ENCODE assay signal across 8 cellular contexts in the genomic region with DNA sequence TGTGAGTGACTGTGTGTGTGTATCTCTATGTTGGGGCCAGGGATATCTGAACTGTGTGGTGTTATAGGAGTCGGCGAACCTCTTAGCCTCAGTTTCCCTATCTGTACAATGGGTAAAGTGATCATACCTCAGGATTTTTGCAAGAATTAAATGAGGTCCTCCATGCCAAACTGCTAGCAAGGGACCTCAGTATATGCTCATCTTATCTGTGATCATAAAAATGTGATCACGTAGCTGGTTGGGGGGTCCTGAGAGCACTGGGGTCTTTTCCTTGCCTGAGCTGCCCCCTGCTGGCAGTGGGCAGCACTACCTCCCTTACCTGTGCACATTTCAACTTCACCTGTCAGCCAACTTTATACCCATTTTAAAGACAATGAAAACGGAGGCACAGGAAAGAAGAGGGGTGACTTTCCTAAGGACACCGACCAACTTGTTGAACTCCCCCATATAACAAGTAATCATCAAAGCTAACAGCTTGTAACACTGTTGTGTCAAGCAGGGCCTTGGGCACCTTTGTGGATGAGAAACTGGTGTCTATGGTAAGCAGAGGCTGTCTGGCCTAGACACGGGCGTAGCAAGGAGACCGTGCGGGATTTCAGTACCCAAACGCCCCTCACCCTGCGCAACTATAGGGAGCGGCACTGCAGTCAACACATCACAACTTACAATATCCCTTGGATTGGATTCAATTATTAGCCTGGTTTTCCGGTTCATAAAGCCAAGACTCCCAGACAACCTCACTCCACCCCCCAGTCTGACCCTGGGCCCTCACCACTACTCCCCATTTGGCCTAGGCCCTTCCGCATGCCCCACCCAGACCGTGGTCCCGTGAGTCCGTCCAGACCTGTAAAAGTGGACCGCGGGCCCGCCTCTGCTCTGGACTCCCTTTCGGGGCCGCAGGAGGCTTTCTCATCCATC. TPM values are rescaled to one million over a fixed set of nuclear protein-coding genes. Genes with fewer than 3 reads are reported as not detected.
DNase-seq lines count a peak whose midpoint lies in the region; ATAC-seq, FAIRE-seq and TF ChIP-seq lines count a peak whose summit lies in the region.

No MANE protein-coding gene starts in this region.

- peak overlapping the region; percentile 78 for H3K4me3 ChIP-seq in HL-60 (replicated peaks; ENCODE audit: insufficient read depth, low read length)
- H3K4me3 ChIP-seq in dorsolateral prefrontal cortex = peak overlapping the region; percentile 55 to 98 (median 82)
- H3K4me3 ChIP-seq in tibial artery = peak overlapping the region; percentile 67 to 77

- ATAC-seq in HG02840 (IDR thresholded peaks at IDR 0.05; ENCODE audit: low FRiP score, unreplicated experiment) = no peak

- no peak for FAIRE-seq in D721Med (lab: Jason Lieb, UNC)

- H3K27me3 ChIP-seq in HL-60 (ENCODE audit: insufficient read depth, poor library complexity, severe bottlenecking) (no peaks in the 10 kb centered on the region), dorsolateral prefrontal cortex (no peaks in the 10 kb centered on the region), tibial artery (no peaks in the 10 kb centered on the region)

- H3K27ac ChIP-seq in HL-60 (replicated peaks) = peak overlapping the region; percentile 87
- H3K27ac ChIP-seq in dorsolateral prefrontal cortex = peak overlapping the region in 56 of 59 donors; percentile 4 to 95 (median 83)
- peak overlapping the region; percentile 84 to 97 for H3K27ac ChIP-seq in tibial artery

- DNase-seq in D721Med (ENCODE audit: insufficient read length, low spot score) = no peak
- no peak for DNase-seq in HL-60 (ENCODE audit: low read depth in 1 of 2, low spot score in 1 of 2)
- DNase-seq in SW480 (ENCODE audit: low spot score) = peak; percentile 36
- no peak for DNase-seq in dorsolateral prefrontal cortex
- DNase-seq in medulla oblongata (ENCODE audit: extremely low spot score) = peak; percentile 18
- DNase-seq in tibial artery = peak; percentile 44 to 79
- DNase-seq in kidney glomerular epithelial cell (lab: John Stamatoyannopoulos, UW) = no peak

- peak; percentile 68 for TF ChIP-seq CTCF in D721Med (IDR thresholded peaks at IDR 0.05; ENCODE audit: insufficient read depth, missing control alignments)
- peak; percentile 76 for TF ChIP-seq CTCF in HL-60 (IDR thresholded peaks at IDR 0.05; ENCODE audit: insufficient read depth, low read length)
- peak in 55 of 56 donors; percentile 36 to 77 (median 63) for TF ChIP-seq CTCF in dorsolateral prefrontal cortex (IDR thresholded peaks at IDR 0.05 in 54 of 56, conservative IDR thresholded peaks at IDR 0.05 in 2 of 56; ENCODE audit: low read depth in 1 of 56, partially characterized antibody in 56 of 56)
- TF ChIP-seq CTCF in tibial artery (IDR thresholded peaks at IDR 0.05) = peak; percentile 60 to 68

- H3K9me3 ChIP-seq in tibial artery = no peaks in the 10 kb centered on the region

- peaks cover 19 to 49% (median 19%) of the 10 kb centered on the region in 3 donors for H3K36me3 ChIP-seq in tibial artery

- intact Hi-C loops in dorsolateral prefrontal cortex (cut with DNase I) = loop anchor here in 1 of 2 donors (5.0 kb wide), 1 partner anchor 68 kb away; the partner anchor contains the start of genes ACTN3 and ZDHHC24
- intact Hi-C loops in tibial artery (cut with DNase I; ENCODE audit: low total_unique reads) = loop anchor here (2.0 kb wide), 1 partner anchor 18 kb away; no protein-coding TSS in a partner anchor

- H3K4me1 ChIP-seq in tibial artery = peaks cover 0 to 22% (median 15%) of the 10 kb centered on the region in 4 donors

RNA-seq across cellular contexts. Expression of gene DPP3, which starts 1.2 kb away (rescaled TPM):
- total RNA-seq in dorsolateral prefrontal cortex = 10 to 100 TPM; 12.1 to 40.9 (median 22.3) TPM

RNA-seq across cellular contexts. Expression of gene PELI3, which starts 12.4 kb away (rescaled TPM):
- total RNA-seq in dorsolateral prefrontal cortex = 10 to 100 TPM; 33.1 to 92.5 (median 61.0) TPM

RNA-seq across cellular contexts. Expression of gene BBS1, which starts 31.4 kb away (rescaled TPM):
- 100 to 1,000 TPM in 39 of 120 experiments, 10 to 100 TPM in 81; 53.4 to 137 (median 93.2) TPM for total RNA-seq in dorsolateral prefrontal cortex

RNA-seq across cellular contexts. Expression of gene MRPL11, which starts 40.4 kb away (rescaled TPM):
- 10 to 100 TPM; 10.0 to 26.4 (median 18.3) TPM for total RNA-seq in dorsolateral prefrontal cortex

RNA-seq across cellular contexts. Expression of gene NPAS4, which starts 58.2 kb away (rescaled TPM):
- 100 to 1,000 TPM in 3 of 120 experiments, 10 to 100 TPM in 2, 1 to 10 TPM in 23, under 1 TPM in 49, not detected in 43; 0.13 to 188 (median 0.67) TPM for total RNA-seq in dorsolateral prefrontal cortex

Comparison
In these comparisons a context has a peak if more than half of its experiments do, and no peak if none do; other contexts are left out.
1. DNase-seq: peak in SW480 (single experiment), medulla oblongata (single experiment) and tibial artery (2 of 2); none in D721Med (single experiment), HL-60 (0 of 2), dorsolateral prefrontal cortex (0 of 10) and kidney glomerular epithelial cell (single experiment).
2. Peak in every context shown above with its lines, with median percentiles within 50 percentile points of each other: CTCF ChIP-seq, H3K27ac ChIP-seq and H3K4me3 ChIP-seq.